1 cellular context compared by ENCODE assay signal in the genomic region with DNA sequence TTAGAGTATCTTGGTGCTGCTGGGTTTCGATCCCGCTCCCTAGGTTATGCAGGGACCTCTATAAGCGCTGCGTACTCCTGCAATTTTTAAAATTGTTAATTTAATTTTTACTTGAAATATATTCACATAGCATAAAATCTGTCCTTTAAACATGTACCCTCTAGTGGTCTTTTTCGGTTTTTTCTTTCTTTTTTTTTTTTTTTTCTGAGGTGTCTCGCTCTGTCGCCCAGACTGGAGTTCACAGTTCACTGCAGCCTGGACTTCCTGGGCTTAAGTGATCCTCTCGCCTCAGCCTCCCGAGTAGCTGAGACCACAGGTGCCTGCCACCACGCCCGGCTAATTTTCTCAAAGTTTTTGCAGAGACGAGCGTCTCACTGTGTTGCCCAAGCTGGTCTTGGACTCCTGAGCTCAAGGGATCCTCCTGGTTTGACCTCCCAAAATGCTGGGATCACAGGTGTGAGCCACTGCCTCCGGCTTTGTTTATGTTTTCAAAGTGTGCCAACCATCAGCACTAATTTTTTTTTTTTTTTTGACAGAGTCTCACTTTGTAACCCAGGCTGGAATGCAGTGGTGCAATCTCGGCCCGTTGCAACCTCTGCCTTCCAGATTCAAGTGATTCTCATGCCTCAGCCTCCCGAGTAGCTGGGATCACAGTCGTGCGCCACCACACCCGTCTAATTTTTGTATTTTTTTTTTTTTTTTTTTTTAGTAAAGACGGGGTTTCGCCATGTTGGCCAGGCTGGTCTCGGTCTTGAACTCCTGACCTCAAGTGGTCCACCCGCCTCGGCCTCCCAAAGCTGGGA.
TF ChIP-seq lines count a peak whose summit lies in the region.

No MANE protein-coding gene starts in this region.

TF ChIP-seq in K562, 482 proteins besides CTCF, POLR2A, EP300 and RAD21:
- TF ChIP-seq ZNF583 (CRISPR knock-in tag; IDR thresholded peaks at IDR 0.05): no peak
- TF ChIP-seq NR2C1 (IDR thresholded peaks at IDR 0.05): peak; percentile 15; the same call in 1 of the 2 replicates
- TF ChIP-seq NR2C1 (tag; IDR thresholded peaks at IDR 0.05): 0 out of 2 replicates have a peak, but pooled peaks have one; percentile 20
- TF ChIP-seq GABPA (tag; conservative IDR thresholded peaks at IDR 0.05; ENCODE audit: low read depth): peak; percentile 52
- 0 out of 2 replicates have a peak, but pooled peaks have one; percentile 34 for TF ChIP-seq CC2D1A (IDR thresholded peaks at IDR 0.05)
- peak; percentile 12; the same call in 1 of the 2 replicates for TF ChIP-seq GTF2E2 (tag; IDR thresholded peaks at IDR 0.05)
- peak; percentile 29; the same call in 1 of the 2 replicates for TF ChIP-seq PML (IDR thresholded peaks at IDR 0.05; ENCODE audit: low read length)
- TF ChIP-seq ZNF384 (IDR thresholded peaks at IDR 0.05; ENCODE audit: low read depth, low read length): peak; percentile 90
- peak; percentile 91; the same call in 1 of the 2 replicates for TF ChIP-seq POLR2H (tag; IDR thresholded peaks at IDR 0.05; ENCODE audit: low read depth)
- TF ChIP-seq SUPT5H (IDR thresholded peaks at IDR 0.05): peak; percentile 45
- TF ChIP-seq NR2C2 (CRISPR knock-in tag; IDR thresholded peaks at IDR 0.05): no peak
- peak; percentile 77 for TF ChIP-seq NR2C2 (tag; IDR thresholded peaks at IDR 0.05)
- TF ChIP-seq BRD9 (IDR thresholded peaks at IDR 0.05; ENCODE audit: low read depth, partially characterized antibody): peak; percentile 52
- TF ChIP-seq, protein P1, sequence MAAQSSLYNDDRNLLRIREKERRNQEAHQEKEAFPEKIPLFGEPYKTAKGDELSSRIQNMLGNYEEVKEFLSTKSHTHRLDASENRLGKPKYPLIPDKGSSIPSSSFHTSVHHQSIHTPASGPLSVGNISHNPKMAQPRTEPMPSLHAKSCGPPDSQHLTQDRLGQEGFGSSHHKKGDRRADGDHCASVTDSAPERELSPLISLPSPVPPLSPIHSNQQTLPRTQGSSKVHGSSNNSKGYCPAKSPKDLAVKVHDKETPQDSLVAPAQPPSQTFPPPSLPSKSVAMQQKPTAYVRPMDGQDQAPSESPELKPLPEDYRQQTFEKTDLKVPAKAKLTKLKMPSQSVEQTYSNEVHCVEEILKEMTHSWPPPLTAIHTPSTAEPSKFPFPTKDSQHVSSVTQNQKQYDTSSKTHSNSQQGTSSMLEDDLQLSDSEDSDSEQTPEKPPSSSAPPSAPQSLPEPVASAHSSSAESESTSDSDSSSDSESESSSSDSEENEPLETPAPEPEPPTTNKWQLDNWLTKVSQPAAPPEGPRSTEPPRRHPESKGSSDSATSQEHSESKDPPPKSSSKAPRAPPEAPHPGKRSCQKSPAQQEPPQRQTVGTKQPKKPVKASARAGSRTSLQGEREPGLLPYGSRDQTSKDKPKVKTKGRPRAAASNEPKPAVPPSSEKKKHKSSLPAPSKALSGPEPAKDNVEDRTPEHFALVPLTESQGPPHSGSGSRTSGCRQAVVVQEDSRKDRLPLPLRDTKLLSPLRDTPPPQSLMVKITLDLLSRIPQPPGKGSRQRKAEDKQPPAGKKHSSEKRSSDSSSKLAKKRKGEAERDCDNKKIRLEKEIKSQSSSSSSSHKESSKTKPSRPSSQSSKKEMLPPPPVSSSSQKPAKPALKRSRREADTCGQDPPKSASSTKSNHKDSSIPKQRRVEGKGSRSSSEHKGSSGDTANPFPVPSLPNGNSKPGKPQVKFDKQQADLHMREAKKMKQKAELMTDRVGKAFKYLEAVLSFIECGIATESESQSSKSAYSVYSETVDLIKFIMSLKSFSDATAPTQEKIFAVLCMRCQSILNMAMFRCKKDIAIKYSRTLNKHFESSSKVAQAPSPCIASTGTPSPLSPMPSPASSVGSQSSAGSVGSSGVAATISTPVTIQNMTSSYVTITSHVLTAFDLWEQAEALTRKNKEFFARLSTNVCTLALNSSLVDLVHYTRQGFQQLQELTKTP (IDR thresholded peaks at IDR 0.05; ENCODE audit: low read depth in 1 of 2, partially characterized antibody in 2 of 2): peak in 1 of 2 experiments; percentile 53
- TF ChIP-seq, protein P2, sequence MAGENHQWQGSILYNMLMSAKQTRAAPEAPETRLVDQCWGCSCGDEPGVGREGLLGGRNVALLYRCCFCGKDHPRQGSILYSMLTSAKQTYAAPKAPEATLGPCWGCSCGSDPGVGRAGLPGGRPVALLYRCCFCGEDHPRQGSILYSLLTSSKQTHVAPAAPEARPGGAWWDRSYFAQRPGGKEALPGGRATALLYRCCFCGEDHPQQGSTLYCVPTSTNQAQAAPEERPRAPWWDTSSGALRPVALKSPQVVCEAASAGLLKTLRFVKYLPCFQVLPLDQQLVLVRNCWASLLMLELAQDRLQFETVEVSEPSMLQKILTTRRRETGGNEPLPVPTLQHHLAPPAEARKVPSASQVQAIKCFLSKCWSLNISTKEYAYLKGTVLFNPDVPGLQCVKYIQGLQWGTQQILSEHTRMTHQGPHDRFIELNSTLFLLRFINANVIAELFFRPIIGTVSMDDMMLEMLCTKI (IDR thresholded peaks at IDR 0.05; ENCODE audit: partially characterized antibody): no peak
- TF ChIP-seq ZNF253 (CRISPR knock-in tag; conservative IDR thresholded peaks at IDR 0.05): no peak
- peak; percentile 45 for TF ChIP-seq BCOR (IDR thresholded peaks at IDR 0.05)
- TF ChIP-seq, protein P3, sequence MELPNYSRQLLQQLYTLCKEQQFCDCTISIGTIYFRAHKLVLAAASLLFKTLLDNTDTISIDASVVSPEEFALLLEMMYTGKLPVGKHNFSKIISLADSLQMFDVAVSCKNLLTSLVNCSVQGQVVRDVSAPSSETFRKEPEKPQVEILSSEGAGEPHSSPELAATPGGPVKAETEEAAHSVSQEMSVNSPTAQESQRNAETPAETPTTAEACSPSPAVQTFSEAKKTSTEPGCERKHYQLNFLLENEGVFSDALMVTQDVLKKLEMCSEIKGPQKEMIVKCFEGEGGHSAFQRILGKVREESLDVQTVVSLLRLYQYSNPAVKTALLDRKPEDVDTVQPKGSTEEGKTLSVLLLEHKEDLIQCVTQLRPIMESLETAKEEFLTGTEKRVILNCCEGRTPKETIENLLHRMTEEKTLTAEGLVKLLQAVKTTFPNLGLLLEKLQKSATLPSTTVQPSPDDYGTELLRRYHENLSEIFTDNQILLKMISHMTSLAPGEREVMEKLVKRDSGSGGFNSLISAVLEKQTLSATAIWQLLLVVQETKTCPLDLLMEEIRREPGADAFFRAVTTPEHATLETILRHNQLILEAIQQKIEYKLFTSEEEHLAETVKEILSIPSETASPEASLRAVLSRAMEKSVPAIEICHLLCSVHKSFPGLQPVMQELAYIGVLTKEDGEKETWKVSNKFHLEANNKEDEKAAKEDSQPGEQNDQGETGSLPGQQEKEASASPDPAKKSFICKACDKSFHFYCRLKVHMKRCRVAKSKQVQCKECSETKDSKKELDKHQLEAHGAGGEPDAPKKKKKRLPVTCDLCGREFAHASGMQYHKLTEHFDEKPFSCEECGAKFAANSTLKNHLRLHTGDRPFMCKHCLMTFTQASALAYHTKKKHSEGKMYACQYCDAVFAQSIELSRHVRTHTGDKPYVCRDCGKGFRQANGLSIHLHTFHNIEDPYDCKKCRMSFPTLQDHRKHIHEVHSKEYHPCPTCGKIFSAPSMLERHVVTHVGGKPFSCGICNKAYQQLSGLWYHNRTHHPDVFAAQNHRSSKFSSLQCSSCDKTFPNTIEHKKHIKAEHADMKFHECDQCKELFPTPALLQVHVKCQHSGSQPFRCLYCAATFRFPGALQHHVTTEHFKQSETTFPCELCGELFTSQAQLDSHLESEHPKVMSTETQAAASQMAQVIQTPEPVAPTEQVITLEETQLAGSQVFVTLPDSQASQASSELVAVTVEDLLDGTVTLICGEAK (IDR thresholded peaks at IDR 0.05): 0 out of 2 replicates have a peak, but pooled peaks have one; percentile 26
- TF ChIP-seq, protein P3 (CRISPR knock-in tag; IDR thresholded peaks at IDR 0.05): no peak
- 0 out of 2 replicates have a peak, but pooled peaks have one; percentile 23 for TF ChIP-seq TAF7 (tag; IDR thresholded peaks at IDR 0.05)
- peak; percentile 45; the same call in 1 of the 2 replicates for TF ChIP-seq SMARCE1 (IDR thresholded peaks at IDR 0.05)
- TF ChIP-seq SMARCA5 (IDR thresholded peaks at IDR 0.05): peak; percentile 58; the same call in 1 of the 2 replicates
- TF ChIP-seq SMARCA4 (IDR thresholded peaks at IDR 0.05): 0 out of 2 replicates have a peak, but pooled peaks have one; percentile 22
- no peak; a peak in 1 of 6 replicates for TF ChIP-seq ZBTB11 (CRISPR knock-in tag; IDR thresholded peaks at IDR 0.05)
- TF ChIP-seq NRF1 (conservative IDR thresholded peaks at IDR 0.05 in 1 of 2, IDR thresholded peaks at IDR 0.05 in 1 of 2): peak in 1 of 2 experiments; percentile 42; a peak in 1 of 4 replicates
- TF ChIP-seq ELF1 (tag; IDR thresholded peaks at IDR 0.05): peak; percentile 65; the same call in 1 of the 2 replicates
- TF ChIP-seq CREM (IDR thresholded peaks at IDR 0.05; ENCODE audit: low read depth): peak; percentile 1
- TF ChIP-seq SP2 (IDR thresholded peaks at IDR 0.05; ENCODE audit: extremely low read depth, low read depth, low read length, poor library complexity, severe bottlenecking): no peak
- no peak for TF ChIP-seq HDAC1 (IDR thresholded peaks at IDR 0.05)
